ENCODE assay signal across 4 cellular contexts in genomic region chr1:39504436-39504835, GRCh38. TPM values are rescaled to one million over a fixed set of nuclear protein-coding genes. Genes with fewer than 3 reads are reported as not detected.
"Had no signal": no experiment of that assay in that cellular context is flagged by ENCODE, and none has a peak within 500 bp of the region (broad histone marks: within the 10 kb centered on the region; RNA-seq: fewer than 3 reads in every experiment).

No MANE protein-coding gene starts in this region.

RNA-seq across cellular contexts. Expression of gene BMP8A, which starts 13.0 kb away (rescaled TPM):
- total RNA-seq: LHCN-M2, M059J, MCF 10A, NCI-H460 had no signal
